Comparison of ENCODE assay signal across 8 cellular contexts in genomic region chr9:124776613-124776951, GRCh38. TPM values are rescaled to one million over a fixed set of nuclear protein-coding genes. Genes with fewer than 3 reads are reported as not detected.
A peak's percentile ranks its signal among the peaks of the same experiment; 100 is the strongest.
DNase-seq lines count a peak whose midpoint lies in the region; ATAC-seq and TF ChIP-seq lines count a peak whose summit lies in the region.

No MANE protein-coding gene starts in this region.

- ATAC-seq in heart right ventricle (no peak), Right ventricle myocardium superior (ENCODE audit: poor library complexity) (no peak), GM19463 (IDR thresholded peaks at IDR 0.05; ENCODE audit: unreplicated experiment) (no peak)
- no peak for ATAC-seq in central memory CD8-positive, alpha-beta T cell (replicated peaks; ENCODE audit: extremely low read depth, poor library complexity, severe bottlenecking)

- peaks cover 0 to 25% (median 0%) of the 10 kb centered on the region in 7 donors for H3K27me3 ChIP-seq in heart right ventricle
- H3K27me3 ChIP-seq in mucosa of stomach (ENCODE audit: control insufficient read depth, insufficient read depth, low read length), result peaks cover 34% of the 10 kb centered on the region

- peaks cover 25% of the 10 kb centered on the region for H3K27me3 Mint-ChIP-seq in central memory CD8-positive, alpha-beta T cell

- peak overlapping the region; percentile 75 for H3K4me3 Mint-ChIP-seq in central memory CD8-positive, alpha-beta T cell

- H3K9ac ChIP-seq in mucosa of stomach (ENCODE audit: low read length), result peak overlapping the region; percentile 18

- peak overlapping the region; percentile 54 to 71 (median 63) for H3K4me3 ChIP-seq in heart right ventricle
- H3K4me3 ChIP-seq in mucosa of stomach (ENCODE audit: low read length), result no peak overlapping the region

- DNase-seq in heart right ventricle (no peak), Right ventricle myocardium superior (no peak), putamen (ENCODE audit: low spot score) (no peak), substantia nigra (lab: John Stamatoyannopoulos, UW) (no peak), superior temporal gyrus (ENCODE audit: extremely low spot score) (no peak)
- DNase-seq in central memory CD8-positive, alpha-beta T cell (ENCODE audit: low spot score in 2 of 2), result no peak

- H3K9me3 Mint-ChIP-seq in central memory CD8-positive, alpha-beta T cell, result no peaks in the 10 kb centered on the region

- TF ChIP-seq CTCF in heart right ventricle (IDR thresholded peaks at IDR 0.05), result no peak

- 14 to 25% methylated on average over 12 of the region's 12 CpGs for WGBS in heart right ventricle, 2 donors

- H3K36me3 ChIP-seq in heart right ventricle (no peaks in the 10 kb centered on the region), mucosa of stomach (ENCODE audit: control insufficient read depth, insufficient read depth, low read length) (no peaks in the 10 kb centered on the region)

- H3K4me1 Mint-ChIP-seq in central memory CD8-positive, alpha-beta T cell, result peaks cover 29% of the 10 kb centered on the region

- intact Hi-C loops in heart right ventricle (cut with DNase I) (loop anchor here in 4 of 10 donors (5.0 to 10.0 kb wide), 2 partner anchors 61 to 598 kb away; no protein-coding TSS in a partner anchor), Right ventricle myocardium superior (cut with DNase I) (no loop called here)

- peak overlapping the region; percentile 53 for H3K27ac Mint-ChIP-seq in central memory CD8-positive, alpha-beta T cell (ENCODE audit: low read depth)

- peaks cover 14 to 71% (median 52%) of the 10 kb centered on the region in 9 donors for H3K4me1 ChIP-seq in heart right ventricle
- H3K4me1 ChIP-seq in mucosa of stomach (ENCODE audit: control insufficient read depth, insufficient read depth, low read length), result peaks cover 4% of the 10 kb centered on the region

- peak overlapping the region in 9 of 10 donors; percentile 45 to 81 (median 68) for H3K27ac ChIP-seq in heart right ventricle
- H3K27ac ChIP-seq in substantia nigra (ENCODE audit: low read depth, low read length, poor library complexity, severe bottlenecking), result no peak overlapping the region

- H3K9me3 ChIP-seq in heart right ventricle (no peaks in the 10 kb centered on the region), mucosa of stomach (ENCODE audit: control insufficient read depth, low read length) (no peaks in the 10 kb centered on the region)

- peaks cover 6% of the 10 kb centered on the region for H3K36me3 Mint-ChIP-seq in central memory CD8-positive, alpha-beta T cell (ENCODE audit: insufficient read depth)

RNA-seq across cellular contexts. Expression of gene OLFML2A, which starts 0.4 kb away (rescaled TPM):
- 10 to 100 TPM; 21.9 to 51.2 (median 32.5) TPM for total RNA-seq in heart right ventricle
- 1 to 10 TPM; 5.9 to 9.3 TPM for polyA plus RNA-seq in heart right ventricle
- total RNA-seq in Right ventricle myocardium superior, result 27.5 TPM

RNA-seq across cellular contexts. Expression of gene NR6A1, which starts 5.5 kb away (rescaled TPM):
- total RNA-seq in heart right ventricle (1 to 10 TPM in 8 of 10 donors, under 1 TPM in 2; 0.78 to 2.0 (median 1.2) TPM), Right ventricle myocardium superior (1.4 TPM)
- polyA plus RNA-seq in heart right ventricle, result 1 to 10 TPM in 1 of 2 donors, under 1 TPM in 1; 0.29 to 1.0 TPM
